Comparison of ENCODE assay signal across 25 cellular contexts in genomic region chr2:196984888-196985287, GRCh38. TPM values are rescaled to one million over a fixed set of nuclear protein-coding genes. Genes with fewer than 3 reads are reported as not detected.
A peak's percentile ranks its signal among the peaks of the same experiment; 100 is the strongest.
DNase-seq lines count a peak whose midpoint lies in the region; ATAC-seq and TF ChIP-seq lines count a peak whose summit lies in the region.
"Had no signal": no experiment of that assay in that cellular context is flagged by ENCODE, and none has a peak within 500 bp of the region (broad histone marks: within the 10 kb centered on the region; RNA-seq: fewer than 3 reads in every experiment).

No MANE protein-coding gene starts in this region.

- CTCF ChIA-PET in CD4-positive, alpha-beta T cell (lab: Charles Lee): interaction anchor here (0.9 kb wide), 1 partner anchor 8 kb away, joined by 3 read pairs; no protein-coding TSS in a partner anchor

- no peaks in the 10 kb centered on the region for H3K27me3 Mint-ChIP-seq in activated CD4-positive, alpha-beta T cell treated with anti-CD3 and anti-CD28 coated beads, Interleukin-2, amount 10 ng/mL, durations not matched to agents 24 days and 14 days
- H3K27me3 Mint-ChIP-seq in CD4-positive, alpha-beta T cell: no peaks in the 10 kb centered on the region
- H3K27me3 Mint-ChIP-seq in activated naive CD8-positive, alpha-beta T cell treated with anti-CD3 and anti-CD28 coated beads, Interleukin-2, amount 50 U/mL, for 24 hours: no peaks in the 10 kb centered on the region
- no peaks in the 10 kb centered on the region for H3K27me3 Mint-ChIP-seq in natural killer cell (ENCODE audit: low read depth in 2 of 2)
- H3K27me3 Mint-ChIP-seq in chondrocyte (ENCODE audit: low read depth): no peaks in the 10 kb centered on the region

- H3K4me3 Mint-ChIP-seq in activated CD4-positive, alpha-beta T cell treated with anti-CD3 and anti-CD28 coated beads, Interleukin-2, amount 10 ng/mL, durations not matched to agents 24 days and 14 days: no peak overlapping the region
- no peak overlapping the region for H3K4me3 Mint-ChIP-seq in CD4-positive, alpha-beta T cell
- H3K4me3 Mint-ChIP-seq in activated naive CD8-positive, alpha-beta T cell treated with anti-CD3 and anti-CD28 coated beads, Interleukin-2, amount 50 U/mL, for 24 hours: no peak overlapping the region
- H3K4me3 Mint-ChIP-seq in natural killer cell: no peak overlapping the region
- H3K4me3 Mint-ChIP-seq in chondrocyte (ENCODE audit: unreplicated experiment): no peak overlapping the region
- H3K4me3 Mint-ChIP-seq: HFFc6 had no signal

- no peak overlapping the region for H3K27ac Mint-ChIP-seq in activated CD4-positive, alpha-beta T cell treated with anti-CD3 and anti-CD28 coated beads, Interleukin-2, amount 10 ng/mL, durations not matched to agents 24 days and 14 days
- peak overlapping the region; percentile 18 for H3K27ac Mint-ChIP-seq in CD4-positive, alpha-beta T cell
- H3K27ac Mint-ChIP-seq in activated naive CD8-positive, alpha-beta T cell treated with anti-CD3 and anti-CD28 coated beads, Interleukin-2, amount 50 U/mL, for 24 hours: peak overlapping the region; percentile 58
- H3K27ac Mint-ChIP-seq in natural killer cell (peak overlapping the region; percentile 52 to 84), chondrocyte (ENCODE audit: unreplicated experiment) (no peak overlapping the region)
- H3K27ac Mint-ChIP-seq: HFFc6 had no signal

- H3K27me3 ChIP-seq in CD4-positive, alpha-beta T cell (ENCODE audit: control insufficient read depth, insufficient read depth, low read length): no peaks in the 10 kb centered on the region
- H3K27me3 ChIP-seq: body of pancreas, esophagus squamous epithelium, gastrocnemius medialis, tibial nerve had no signal

- H3K36me3 Mint-ChIP-seq in activated CD4-positive, alpha-beta T cell treated with anti-CD3 and anti-CD28 coated beads, Interleukin-2, amount 10 ng/mL, durations not matched to agents 24 days and 14 days (ENCODE audit: low read depth): peaks cover 42% of the 10 kb centered on the region
- peaks cover 50% of the 10 kb centered on the region for H3K36me3 Mint-ChIP-seq in CD4-positive, alpha-beta T cell (ENCODE audit: low read depth)
- peaks cover 44% of the 10 kb centered on the region for H3K36me3 Mint-ChIP-seq in activated naive CD8-positive, alpha-beta T cell treated with anti-CD3 and anti-CD28 coated beads, Interleukin-2, amount 50 U/mL, for 24 hours (ENCODE audit: low read depth)
- H3K36me3 Mint-ChIP-seq in natural killer cell (no peaks in the 10 kb centered on the region), chondrocyte (ENCODE audit: low read depth) (no peaks in the 10 kb centered on the region)

- intact Hi-C loops in activated CD4-positive, alpha-beta T cell treated with anti-CD3 and anti-CD28 coated beads, Interleukin-2, amount 10 ng/mL, durations not matched to agents 24 days and 14 days (cut with micrococcal nuclease): loop anchor here (5.0 kb wide), 3 partner anchors 108 to 743 kb away; partner anchors contain the start of gene CCDC150
- intact Hi-C loops in CD4-positive, alpha-beta T cell (cut with DNase I, micrococcal nuclease): no loop called here
- intact Hi-C loops in natural killer cell (cut with micrococcal nuclease): no loop called here

- peak; percentile 52 for DNase-seq in activated CD4-positive, alpha-beta T cell treated with anti-CD3 and anti-CD28 coated beads, Interleukin-2, amount 10 ng/mL, durations not matched to agents 24 days and 14 days
- DNase-seq in activated CD4-positive, alpha-beta T cell treated with anti-CD3 and anti-CD28 coated beads, Interleukin-2, amount 50 U/mL, for 4 hours: no peak
- DNase-seq in CD4-positive, alpha-beta T cell: no peak
- DNase-seq in activated naive CD8-positive, alpha-beta T cell treated with anti-CD3 and anti-CD28 coated beads, Interleukin-2, amount 50 U/mL, for 24 hours: no peak
- DNase-seq in natural killer cell (no peak), chondrocyte (ENCODE audit: low spot score) (no peak), NCI-H524 treated with DMSO at 0.1 percent for 48 hours (lab: John Stamatoyannopoulos, UW) (no peak)
- DNase-seq: activated CD4-positive, alpha-beta T cell treated with anti-CD3 and anti-CD28 coated beads for 4 hours; body of pancreas; esophagus squamous epithelium; gastrocnemius medialis; HFFc6; Karpas-422; kidney; lower lobe of right lung; NCI-H187; NCI-H345; occipital lobe; OCI-M1; SHP77 treated with DMSO at 0.1 percent for 48 hours; stimulated activated CD4-positive, alpha-beta T cell treated with anti-CD3 and anti-CD28 coated beads, Interleukin-1b, Interleukin-23, amount 100 ng/mL, for 48 hours; stimulated activated naive CD4-positive, alpha-beta T cell treated with Interleukin-2 at 50 U/mL for 16 hours had no signal

- H3K4me1 Mint-ChIP-seq in activated CD4-positive, alpha-beta T cell treated with anti-CD3 and anti-CD28 coated beads, Interleukin-2, amount 10 ng/mL, durations not matched to agents 24 days and 14 days: peaks cover 27% of the 10 kb centered on the region
- peaks cover 30% of the 10 kb centered on the region for H3K4me1 Mint-ChIP-seq in CD4-positive, alpha-beta T cell (ENCODE audit: low read depth)
- H3K4me1 Mint-ChIP-seq in activated naive CD8-positive, alpha-beta T cell treated with anti-CD3 and anti-CD28 coated beads, Interleukin-2, amount 50 U/mL, for 24 hours: peaks cover 57% of the 10 kb centered on the region
- H3K4me1 Mint-ChIP-seq in natural killer cell: peaks cover 25 to 33% of the 10 kb centered on the region in 2 donors
- H3K4me1 Mint-ChIP-seq in chondrocyte (ENCODE audit: low read depth): peaks cover 23% of the 10 kb centered on the region

- H3K27ac ChIP-seq in CD4-positive, alpha-beta T cell (ENCODE audit: low read depth, low read length): no peak overlapping the region
- H3K27ac ChIP-seq: body of pancreas, esophagus squamous epithelium, gastrocnemius medialis, lower lobe of right lung, skin epidermis, tibial nerve had no signal

- POLR2A ChIA-PET in CD4-positive, alpha-beta T cell (lab: Charles Lee): no interaction called here

- peaks cover 13% of the 10 kb centered on the region for H3K9me3 Mint-ChIP-seq in activated CD4-positive, alpha-beta T cell treated with anti-CD3 and anti-CD28 coated beads, Interleukin-2, amount 10 ng/mL, durations not matched to agents 24 days and 14 days
- H3K9me3 Mint-ChIP-seq in CD4-positive, alpha-beta T cell: peaks cover 2% of the 10 kb centered on the region
- peaks cover 11% of the 10 kb centered on the region for H3K9me3 Mint-ChIP-seq in activated naive CD8-positive, alpha-beta T cell treated with anti-CD3 and anti-CD28 coated beads, Interleukin-2, amount 50 U/mL, for 24 hours
- H3K9me3 Mint-ChIP-seq in natural killer cell: no peaks in the 10 kb centered on the region
- no peaks in the 10 kb centered on the region for H3K9me3 Mint-ChIP-seq in chondrocyte (ENCODE audit: low read depth)
- H3K9me3 Mint-ChIP-seq: HFFc6 had no signal

- no peaks in the 10 kb centered on the region for H3K9me3 ChIP-seq in CD4-positive, alpha-beta T cell (ENCODE audit: control insufficient read depth, low read length)
- H3K9me3 ChIP-seq: body of pancreas, esophagus squamous epithelium, gastrocnemius medialis, lower lobe of right lung, tibial nerve had no signal

- TF ChIP-seq CTCF in CD4-positive, alpha-beta T cell (IDR thresholded peaks at IDR 0.05): no peak
- TF ChIP-seq CTCF in natural killer cell (IDR thresholded peaks at IDR 0.05) (no peak), chondrocyte (IDR thresholded peaks at IDR 0.05) (no peak)

- no peak for ATAC-seq in CD4-positive, alpha-beta T cell (ENCODE audit: poor library complexity)
- ATAC-seq in activated naive CD8-positive, alpha-beta T cell treated with anti-CD3 and anti-CD28 coated beads, Interleukin-2, amount 50 U/mL, for 24 hours: no peak
- ATAC-seq in natural killer cell (no peak), GM18907 (IDR thresholded peaks at IDR 0.05; ENCODE audit: unreplicated experiment) (no peak)
- ATAC-seq: body of pancreas, gastrocnemius medialis, lower lobe of right lung had no signal

RNA-seq across cellular contexts. Expression of gene PGAP1, which starts 58.4 kb away (rescaled TPM):
- total RNA-seq in activated CD4-positive, alpha-beta T cell treated with anti-CD3 and anti-CD28 coated beads, Interleukin-2, amount 10 ng/mL, durations not matched to agents 24 days and 14 days: 22.6 and 27.1 TPM in 2 replicates
- 10 to 100 TPM; 10.3 to 11.3 TPM for total RNA-seq in CD4-positive, alpha-beta T cell
- total RNA-seq in natural killer cell: 1 to 10 TPM; 2.5 to 4.9 (median 3.3) TPM
- total RNA-seq in chondrocyte: 10.5 to 22.5 TPM (median 12.3 TPM) in 3 replicates

Comparison
In these comparisons a context has a peak if more than half of its experiments do, and no peak if none do; other contexts are left out.
1. H3K27ac Mint-ChIP-seq: peak in CD4-positive, alpha-beta T cell (single experiment), activated naive CD8-positive, alpha-beta T cell treated with anti-CD3 and anti-CD28 coated beads, Interleukin-2, amount 50 U/mL, for 24 hours (single experiment) and natural killer cell (2 of 2); none in activated CD4-positive, alpha-beta T cell treated with anti-CD3 and anti-CD28 coated beads, Interleukin-2, amount 10 ng/mL, durations not matched to agents 24 days and 14 days (single experiment) and chondrocyte (single experiment).